In genomic region chr14:49935526-49935925, GRCh38 we compare ENCODE assay signal across 19 cellular contexts. TPM values are rescaled to one million over a fixed set of nuclear protein-coding genes. Genes with fewer than 3 reads are reported as not detected.
DNase-seq lines count a peak whose midpoint lies in the region; ATAC-seq, FAIRE-seq and TF ChIP-seq lines count a peak whose summit lies in the region.
"Had no signal": no experiment of that assay in that cellular context is flagged by ENCODE, and none has a peak within 500 bp of the region (broad histone marks: within the 10 kb centered on the region; RNA-seq: fewer than 3 reads in every experiment).

No MANE protein-coding gene starts in this region.

- peaks cover 9% of the 10 kb centered on the region for H3K4me1 Mint-ChIP-seq in Calu3 (ENCODE audit: low read depth, unreplicated experiment)
- H3K4me1 Mint-ChIP-seq in dendritic cell treated with granulocyte-macrophage colony-stimulating factor and Interleukin-4, amounts not matched to agents 40 ng/mL and 50 ng/mL, for 4 days (ENCODE audit: low read depth) = peaks cover 44% of the 10 kb centered on the region
- H3K4me1 Mint-ChIP-seq in T-helper 17 cell = peaks cover 11% of the 10 kb centered on the region

- no peaks in the 10 kb centered on the region for H4K20me1 ChIP-seq in GM23248 (ENCODE audit: insufficient read depth)

- H3K9ac ChIP-seq in GM23248 = no peak overlapping the region

- H3K9me3 ChIP-seq in right lobe of liver (no peaks in the 10 kb centered on the region), small intestine (ENCODE audit: control insufficient read depth, low read depth) (no peaks in the 10 kb centered on the region), T-helper 17 cell (ENCODE audit: control insufficient read depth, low read length, poor library complexity, severe bottlenecking) (no peaks in the 10 kb centered on the region), GM23248 (ENCODE audit: low read depth) (no peaks in the 10 kb centered on the region)
- H3K9me3 ChIP-seq: BE2C had no signal

- H3K4me3 Mint-ChIP-seq in Calu3 (ENCODE audit: low read depth, unreplicated experiment) = no peak overlapping the region
- H3K4me3 Mint-ChIP-seq in dendritic cell treated with granulocyte-macrophage colony-stimulating factor and Interleukin-4, amounts not matched to agents 40 ng/mL and 50 ng/mL, for 4 days = no peak overlapping the region
- no peak overlapping the region for H3K4me3 Mint-ChIP-seq in T-helper 17 cell
- H3K4me3 Mint-ChIP-seq: CD4-positive, CD25-positive, alpha-beta regulatory T cell; CD8-positive, alpha-beta memory T cell had no signal

- H3K9me2 ChIP-seq in GM23248 (ENCODE audit: insufficient read depth) = no peaks in the 10 kb centered on the region

- H3K36me3 ChIP-seq in right lobe of liver = no peaks in the 10 kb centered on the region
- H3K36me3 ChIP-seq in small intestine (ENCODE audit: control insufficient read depth in 2 of 2, insufficient read depth in 2 of 2, low read length in 2 of 2) = no peaks in the 10 kb centered on the region
- no peaks in the 10 kb centered on the region for H3K36me3 ChIP-seq in GM23248 (ENCODE audit: low read depth)
- H3K36me3 ChIP-seq: BE2C, HAP-1 had no signal

- intact Hi-C loops in Calu3 (cut with micrococcal nuclease; ENCODE audit: unreplicated experiment) (no loop called here), right lobe of liver (cut with DNase I) (no loop called here)
- intact Hi-C loops in dendritic cell treated with granulocyte-macrophage colony-stimulating factor and Interleukin-4, amounts not matched to agents 40 ng/mL and 50 ng/mL, for 4 days (cut with micrococcal nuclease) = no loop called here

- no peak for FAIRE-seq in small intestine (lab: Jason Lieb, UNC)
- FAIRE-seq: D721Med, G401.6, GM12891, GM19239 had no signal

- peak; percentile 66 to 95 (median 83) for ATAC-seq in right lobe of liver
- no peak for ATAC-seq in T-helper 17 cell

- DNase-seq in Calu3 (peak; percentile 36), right lobe of liver (no peak), small intestine (peak; percentile 74), SKM-1 (lab: John Stamatoyannopoulos, UW; ENCODE audit: unreplicated experiment) (no peak), T-helper 17 cell (no peak), GM23248 (no peak)
- DNase-seq: BE2C; C1 segment of cervical spinal cord; CD4-positive, CD25-positive, alpha-beta regulatory T cell; CD8-positive, alpha-beta memory T cell; COR-L47; IMR-90 had no signal

- in situ Hi-C loops in GM23248 (cut with MboI) = no loop called here

- CTCF ChIA-PET in Calu3 (lab: Charles Lee) = interaction anchor here (0.7 kb wide), 1 partner anchor 15 kb away, joined by 5 read pairs; no protein-coding TSS in a partner anchor

- no peaks in the 10 kb centered on the region for H3K79me2 ChIP-seq in GM23248 (ENCODE audit: insufficient read depth)

- 44% methylated on average over 3 of the region's 3 CpGs for WGBS in right lobe of liver (ENCODE audit: insufficient coverage, low coverage, low lambda C conversion rate, missing lambda C conversion rate)
- WGBS in small intestine, 3 donors = 71 to 90% (median 74%) methylated on average over 3 of the region's 3 CpGs
- 94 to 97% methylated on average over 3 of the region's 3 CpGs for WGBS in GM23248 (ENCODE audit: low coverage in 1 of 2, low lambda C conversion rate in 2 of 2, missing lambda C conversion rate in 2 of 2), 2 experiments

- H3K27me3 Mint-ChIP-seq in Calu3 (ENCODE audit: unreplicated experiment) (no peaks in the 10 kb centered on the region), T-helper 17 cell (no peaks in the 10 kb centered on the region)
- no peaks in the 10 kb centered on the region for H3K27me3 Mint-ChIP-seq in dendritic cell treated with granulocyte-macrophage colony-stimulating factor and Interleukin-4, amounts not matched to agents 40 ng/mL and 50 ng/mL, for 4 days
- H3K27me3 Mint-ChIP-seq: CD4-positive, CD25-positive, alpha-beta regulatory T cell; CD8-positive, alpha-beta memory T cell had no signal

- H3K4me3 ChIP-seq in right lobe of liver (no peak overlapping the region), small intestine (ENCODE audit: low read depth in 1 of 2, low read length in 2 of 2) (no peak overlapping the region), GM23248 (no peak overlapping the region)
- H3K4me3 ChIP-seq: HAP-1 had no signal

- H3K36me3 Mint-ChIP-seq in Calu3 (ENCODE audit: insufficient read depth, unreplicated experiment) (peaks cover 11% of the 10 kb centered on the region), T-helper 17 cell (ENCODE audit: low read depth) (peaks cover 4% of the 10 kb centered on the region)
- peaks cover 13% of the 10 kb centered on the region for H3K36me3 Mint-ChIP-seq in dendritic cell treated with granulocyte-macrophage colony-stimulating factor and Interleukin-4, amounts not matched to agents 40 ng/mL and 50 ng/mL, for 4 days (ENCODE audit: low read depth)

- H3F3A ChIP-seq in GM23248 (ENCODE audit: insufficient read depth) = no peaks in the 10 kb centered on the region

- H3K27ac ChIP-seq in right lobe of liver (no peak overlapping the region), small intestine (ENCODE audit: low read depth in 1 of 2, low read length in 1 of 2) (no peak overlapping the region), GM23248 (no peak overlapping the region)
- H3K27ac ChIP-seq: HL-60 had no signal

- H3K4me2 ChIP-seq in GM23248 (ENCODE audit: unreplicated experiment) = no peak overlapping the region

- H3K27me3 ChIP-seq in right lobe of liver (no peaks in the 10 kb centered on the region), small intestine (ENCODE audit: control insufficient read depth in 2 of 2, insufficient read depth in 2 of 2, low read length in 2 of 2) (no peaks in the 10 kb centered on the region), GM23248 (replicated peaks; ENCODE audit: insufficient read depth) (no peaks in the 10 kb centered on the region)
- H3K27me3 ChIP-seq: BE2C had no signal

- peaks cover 9% of the 10 kb centered on the region for H3K9me3 Mint-ChIP-seq in Calu3 (ENCODE audit: low read depth, unreplicated experiment)
- peaks cover 21% of the 10 kb centered on the region for H3K9me3 Mint-ChIP-seq in dendritic cell treated with granulocyte-macrophage colony-stimulating factor and Interleukin-4, amounts not matched to agents 40 ng/mL and 50 ng/mL, for 4 days

- TF ChIP-seq POLR2A in right lobe of liver (IDR thresholded peaks at IDR 0.05) = no peak

- no TSS peak for BruUV-seq in Calu3 (replicated peaks; lab: Mats Ljungman, UMichigan)

- H3K4me1 ChIP-seq in right lobe of liver (peaks cover 0 to 17% (median 3%) of the 10 kb centered on the region in 4 donors), small intestine (ENCODE audit: control insufficient read depth in 2 of 2, insufficient read depth in 1 of 2, low read depth in 1 of 2, low read length in 1 of 2) (peaks cover 0 to 2% of the 10 kb centered on the region in 2 donors), GM23248 (ENCODE audit: insufficient read depth) (peaks cover 6% of the 10 kb centered on the region)
- H3K4me1 ChIP-seq: BE2C, HAP-1 had no signal

- no peak for TF ChIP-seq CTCF in Calu3 (IDR thresholded peaks at IDR 0.05; ENCODE audit: unreplicated experiment)
- TF ChIP-seq CTCF in right lobe of liver (IDR thresholded peaks at IDR 0.05) = no peak

- no peak overlapping the region for H2AFZ ChIP-seq in GM23248

- H3K27ac Mint-ChIP-seq in Calu3 (ENCODE audit: unreplicated experiment) = no peak overlapping the region
- H3K27ac Mint-ChIP-seq in dendritic cell treated with granulocyte-macrophage colony-stimulating factor and Interleukin-4, amounts not matched to agents 40 ng/mL and 50 ng/mL, for 4 days = peak overlapping the region; percentile 67
- no peak overlapping the region for H3K27ac Mint-ChIP-seq in T-helper 17 cell
- H3K27ac Mint-ChIP-seq: CD4-positive, CD25-positive, alpha-beta regulatory T cell; CD8-positive, alpha-beta memory T cell had no signal

RNA-seq across cellular contexts. Expression of gene ARF6, which starts 42.6 kb away (rescaled TPM):
- total RNA-seq in Calu3 (2022) (74.2 and 81.0 TPM in 2 replicates), right lobe of liver (10 to 100 TPM; 21.1 to 41.4 (median 32.4) TPM), T-helper 17 cell (10 to 100 TPM; 95.2 to 98.5 TPM)
- polyA plus RNA-seq in small intestine (10 to 100 TPM; 51.9 to 65.4 (median 64.6) TPM), GM23248 (2016; fragmentation: Nextera tagmentation; extraction: Ambion mirVana) (120 and 123 TPM in 2 replicates)
- total RNA-seq in GM23248 (2014; rRNA removed; shearing (Covaris generic)) = 88.3 and 92.5 TPM in 2 replicates

Comparison
In these comparisons a context has a peak if more than half of its experiments do, and no peak if none do; other contexts are left out.
1. DNase-seq: peak in Calu3 (single experiment) and small intestine (single experiment); none in right lobe of liver (0 of 3), SKM-1 (single experiment), T-helper 17 cell (0 of 3) and GM23248 (single experiment).